In genomic region chr20:50309764-50310672, GRCh38 we compare ENCODE assay signal across 15 cellular contexts.
DNase-seq lines count a peak whose midpoint lies in the region; ATAC-seq and TF ChIP-seq lines count a peak whose summit lies in the region.
"Had no signal": no experiment of that assay in that cellular context is flagged by ENCODE, and none has a peak within 500 bp of the region (broad histone marks: within the 10 kb centered on the region; RNA-seq: fewer than 3 reads in every experiment).

No MANE protein-coding gene starts in this region.

- no peaks in the 10 kb centered on the region for H4K20me1 ChIP-seq in OCI-LY3 (ENCODE audit: insufficient read depth, low read length)

- ATAC-seq in effector memory CD8-positive, alpha-beta T cell (replicated peaks): no peak

- H3K36me3 ChIP-seq in OCI-LY3 (replicated peaks; ENCODE audit: low read depth, low read length): no peaks in the 10 kb centered on the region
- no peaks in the 10 kb centered on the region for H3K36me3 ChIP-seq in mucosa of rectum (ENCODE audit: control insufficient read depth in 2 of 2, insufficient read depth in 2 of 2, low read length in 2 of 2)
- no peaks in the 10 kb centered on the region for H3K36me3 ChIP-seq in stomach smooth muscle (ENCODE audit: control insufficient read depth in 2 of 2, insufficient read depth in 2 of 2, low read length in 2 of 2)

- H3K27ac ChIP-seq in OCI-LY3 (ENCODE audit: low read length) (no peak overlapping the region), caudate nucleus (ENCODE audit: low read depth, low read length) (peak overlapping the region; percentile 22), mucosa of rectum (ENCODE audit: low read depth in 2 of 2, low read length in 2 of 2) (peak overlapping the region; percentile 42 to 84), stomach smooth muscle (ENCODE audit: low read length) (peak overlapping the region; percentile 96)
- H3K27ac ChIP-seq: KMS-11 had no signal

- H3K36me3 Mint-ChIP-seq in effector memory CD8-positive, alpha-beta T cell (ENCODE audit: insufficient read depth): no peaks in the 10 kb centered on the region
- H3K36me3 Mint-ChIP-seq: CD4-positive, alpha-beta memory T cell had no signal

- DNase-seq in caudate nucleus (lab: John Stamatoyannopoulos, UW): no peak
- no peak for DNase-seq in stimulated activated CD4-positive, alpha-beta T cell treated with anti-CD3 and anti-CD28 coated beads, Interleukin-4, amount 100 ng/mL, for 24 hours
- no peak for DNase-seq in activated CD4-positive, alpha-beta T cell treated with anti-CD3 and anti-CD28 coated beads for 4 hours
- no peak for DNase-seq in effector memory CD8-positive, alpha-beta T cell
- DNase-seq: activated CD4-positive, alpha-beta T cell treated with anti-CD3 and anti-CD28 coated beads for 48 hours; CD4-positive, alpha-beta memory T cell; central memory CD4-positive, alpha-beta T cell; NCI-H1694; NCI-H774; stimulated activated CD4-positive, alpha-beta T cell treated with anti-CD3 and anti-CD28 coated beads, Interleukin-2, amount 100 ng/mL, for 24 hours; stimulated activated naive CD4-positive, alpha-beta T cell had no signal

- H3K4me3 ChIP-seq in OCI-LY3 (ENCODE audit: low read length) (no peak overlapping the region), mucosa of rectum (ENCODE audit: low read length in 2 of 2) (no peak overlapping the region), stomach smooth muscle (ENCODE audit: low read length in 2 of 2) (no peak overlapping the region)

- H3K4me3 Mint-ChIP-seq in effector memory CD8-positive, alpha-beta T cell: no peak overlapping the region
- H3K4me3 Mint-ChIP-seq: CD4-positive, alpha-beta memory T cell had no signal

- H3K9me3 ChIP-seq in OCI-LY3 (ENCODE audit: insufficient read depth, low read length) (no peaks in the 10 kb centered on the region), mucosa of rectum (ENCODE audit: control insufficient read depth in 2 of 2, low read length in 2 of 2) (no peaks in the 10 kb centered on the region), stomach smooth muscle (ENCODE audit: control insufficient read depth in 2 of 2, low read length in 2 of 2) (no peaks in the 10 kb centered on the region)

- 0 out of 2 replicates have a peak overlapping the region, but pooled peaks have one; percentile 80 for H3K4me2 ChIP-seq in OCI-LY3 (ENCODE audit: low read length)
- H3K4me2 ChIP-seq: KMS-11 had no signal

- TF ChIP-seq CTCF in OCI-LY3 (IDR thresholded peaks at IDR 0.05; ENCODE audit: low read depth, low read length): no peak

- no peak overlapping the region for H2AFZ ChIP-seq in OCI-LY3 (ENCODE audit: low read depth, low read length)

- peaks cover 28% of the 10 kb centered on the region for H3K27me3 ChIP-seq in OCI-LY3 (ENCODE audit: low read depth, low read length)
- no peaks in the 10 kb centered on the region for H3K27me3 ChIP-seq in mucosa of rectum (ENCODE audit: control insufficient read depth in 2 of 2, insufficient read depth in 2 of 2, low read length in 2 of 2)
- H3K27me3 ChIP-seq in stomach smooth muscle (ENCODE audit: control insufficient read depth in 1 of 2, insufficient read depth in 2 of 2, low read length in 2 of 2): no peaks in the 10 kb centered on the region

- H3K27ac Mint-ChIP-seq in effector memory CD8-positive, alpha-beta T cell: no peak overlapping the region
- H3K27ac Mint-ChIP-seq: CD4-positive, alpha-beta memory T cell had no signal

- peaks cover 14% of the 10 kb centered on the region for H3K4me1 ChIP-seq in OCI-LY3 (ENCODE audit: low read length)
- peaks cover 16 to 26% of the 10 kb centered on the region in 2 donors for H3K4me1 ChIP-seq in mucosa of rectum (ENCODE audit: control insufficient read depth in 2 of 2, insufficient read depth in 2 of 2, low read length in 2 of 2)
- H3K4me1 ChIP-seq in stomach smooth muscle (ENCODE audit: control insufficient read depth, insufficient read depth, low read length): peaks cover 60% of the 10 kb centered on the region

- peaks cover 20 to 33% of the 10 kb centered on the region in 2 donors for H3K27me3 Mint-ChIP-seq in effector memory CD8-positive, alpha-beta T cell

- no peak overlapping the region for H3K9ac ChIP-seq in OCI-LY3 (ENCODE audit: low read length)
- no peak overlapping the region for H3K9ac ChIP-seq in mucosa of rectum (ENCODE audit: low read depth in 1 of 2, low read length in 2 of 2)
- H3K9ac ChIP-seq in stomach smooth muscle (ENCODE audit: low read length in 2 of 2): peak overlapping the region in 1 of 2 donors; percentile 73
- H3K9ac ChIP-seq: KMS-11 had no signal

- H3K9me3 Mint-ChIP-seq in effector memory CD8-positive, alpha-beta T cell: no peaks in the 10 kb centered on the region

- H3K79me2 ChIP-seq in OCI-LY3 (ENCODE audit: low read length): no peaks in the 10 kb centered on the region

- peaks cover 0 to 2% of the 10 kb centered on the region in 2 donors for H3K4me1 Mint-ChIP-seq in effector memory CD8-positive, alpha-beta T cell (ENCODE audit: low read depth in 2 of 2)
- H3K4me1 Mint-ChIP-seq: CD4-positive, alpha-beta memory T cell had no signal
